In genomic region chr6:4647414-4648365, GRCh38 we compare ENCODE assay signal across 8 cellular contexts.
A peak's percentile ranks its signal among the peaks of the same experiment; 100 is the strongest.
DNase-seq lines count a peak whose midpoint lies in the region; ATAC-seq and TF ChIP-seq lines count a peak whose summit lies in the region.

No MANE protein-coding gene starts in this region.

- intact Hi-C loops in left lung (cut with DNase I), result no loop called here

- H3K36me3 ChIP-seq in HUES64 (ENCODE audit: insufficient read depth, low read length) (no peaks in the 10 kb centered on the region), duodenal mucosa (ENCODE audit: control insufficient read depth in 1 of 2, insufficient read depth in 2 of 2, low read length in 2 of 2) (no peaks in the 10 kb centered on the region), left lung (no peaks in the 10 kb centered on the region)

- WGBS in HUES64, result 18% methylated on average over 22 of the region's 22 CpGs

- peak overlapping the region; percentile 51 for H3K4me3 ChIP-seq in HUES64 (ENCODE audit: low read length)
- H3K4me3 ChIP-seq in duodenal mucosa (ENCODE audit: low read depth in 1 of 2, low read length in 2 of 2), result peak overlapping the region; percentile 58 to 62
- no peak overlapping the region for H3K4me3 ChIP-seq in left lung

- no peaks in the 10 kb centered on the region for H3K27me3 ChIP-seq in HUES64 (ENCODE audit: insufficient read depth, low read length)
- H3K27me3 ChIP-seq in duodenal mucosa (ENCODE audit: control insufficient read depth in 1 of 2, insufficient read depth in 2 of 2, low read length in 2 of 2), result no peaks in the 10 kb centered on the region
- H3K27me3 ChIP-seq in left lung, result peaks cover 0 to 6% of the 10 kb centered on the region in 2 donors

- H3K9ac ChIP-seq in HUES64 (ENCODE audit: low read depth, low read length) (0 out of 2 replicates have a peak overlapping the region, but pooled peaks have one; percentile 17), duodenal mucosa (ENCODE audit: low read depth in 1 of 2, low read length in 2 of 2) (peak overlapping the region in 1 of 2 donors; percentile 20)

- peaks cover 10% of the 10 kb centered on the region for H3K4me1 ChIP-seq in HUES64 (ENCODE audit: insufficient read depth, low read length)
- peaks cover 6% of the 10 kb centered on the region in 2 donors for H3K4me1 ChIP-seq in duodenal mucosa (ENCODE audit: control insufficient read depth in 1 of 2, insufficient read depth in 2 of 2, low read length in 2 of 2)
- H3K4me1 ChIP-seq in left lung, result peaks cover 4 to 7% of the 10 kb centered on the region in 2 donors

- H3K27ac ChIP-seq in C4-2B (peak overlapping the region; percentile 52), HUES64 (ENCODE audit: low read depth, low read length) (peak overlapping the region; percentile 24; the same call in 1 of the 2 replicates), duodenal mucosa (ENCODE audit: low read depth, low read length) (no peak overlapping the region), left lung (no peak overlapping the region)

- in situ Hi-C loops in SK-MEL-5 (cut with HindIII; ENCODE audit: low pct_unique_long_range_greater_than_20kb, low sequenced_read_pairs), result no loop called here

- ATAC-seq in left lung, result peak; percentile 99

- TF ChIP-seq CTCF in C4-2B (conservative IDR thresholded peaks at IDR 0.05), result no peak
- TF ChIP-seq CTCF in left lung (IDR thresholded peaks at IDR 0.05), result no peak

- peak; percentile 93 for DNase-seq in SK-MEL-5 (ENCODE audit: low read depth, low spot score)
- peak; percentile 77 to 83 for DNase-seq in left lung
- DNase-seq in stimulated activated CD4-positive, alpha-beta T cell treated with anti-CD3 and anti-CD28 coated beads, Interleukin-2, amount 100 ng/mL, for 24 hours, result peak; percentile 26 to 44
- no peak for DNase-seq in activated effector memory CD4-positive, alpha-beta T cell treated with anti-CD3 and anti-CD28 coated beads, Interleukin-2, amount 50 U/mL, for 16 hours
- DNase-seq in activated CD4-positive, CD25-positive, alpha-beta regulatory T cell treated with anti-CD3 and anti-CD28 coated beads, Interleukin-2, amount 50 U/mL, for 72 hours, result no peak

- H3K9me3 ChIP-seq in HUES64 (ENCODE audit: insufficient read depth, low read depth, low read length) (peaks cover 10% of the 10 kb centered on the region; the same call in 1 of the 2 replicates), duodenal mucosa (ENCODE audit: control insufficient read depth in 1 of 2, low read length in 2 of 2) (peaks cover 0 to 4% of the 10 kb centered on the region in 2 donors), left lung (peaks cover 0 to 6% of the 10 kb centered on the region in 2 donors)

Comparison
In these comparisons a context has a peak if more than half of its experiments do, and no peak if none do; other contexts are left out.
1. H3K27ac ChIP-seq: peak in C4-2B (single experiment) and HUES64 (single experiment); none in duodenal mucosa (single experiment) and left lung (0 of 2).
2. H3K4me3 ChIP-seq: peak in HUES64 (single experiment) and duodenal mucosa (2 of 2); none in left lung (0 of 2).
3. DNase-seq: peak in SK-MEL-5 (single experiment), left lung (2 of 2) and stimulated activated CD4-positive, alpha-beta T cell treated with anti-CD3 and anti-CD28 coated beads, Interleukin-2, amount 100 ng/mL, for 24 hours (2 of 2); none in activated effector memory CD4-positive, alpha-beta T cell treated with anti-CD3 and anti-CD28 coated beads, Interleukin-2, amount 50 U/mL, for 16 hours (single experiment) and activated CD4-positive, CD25-positive, alpha-beta regulatory T cell treated with anti-CD3 and anti-CD28 coated beads, Interleukin-2, amount 50 U/mL, for 72 hours (single experiment).